In the genomic region with DNA sequence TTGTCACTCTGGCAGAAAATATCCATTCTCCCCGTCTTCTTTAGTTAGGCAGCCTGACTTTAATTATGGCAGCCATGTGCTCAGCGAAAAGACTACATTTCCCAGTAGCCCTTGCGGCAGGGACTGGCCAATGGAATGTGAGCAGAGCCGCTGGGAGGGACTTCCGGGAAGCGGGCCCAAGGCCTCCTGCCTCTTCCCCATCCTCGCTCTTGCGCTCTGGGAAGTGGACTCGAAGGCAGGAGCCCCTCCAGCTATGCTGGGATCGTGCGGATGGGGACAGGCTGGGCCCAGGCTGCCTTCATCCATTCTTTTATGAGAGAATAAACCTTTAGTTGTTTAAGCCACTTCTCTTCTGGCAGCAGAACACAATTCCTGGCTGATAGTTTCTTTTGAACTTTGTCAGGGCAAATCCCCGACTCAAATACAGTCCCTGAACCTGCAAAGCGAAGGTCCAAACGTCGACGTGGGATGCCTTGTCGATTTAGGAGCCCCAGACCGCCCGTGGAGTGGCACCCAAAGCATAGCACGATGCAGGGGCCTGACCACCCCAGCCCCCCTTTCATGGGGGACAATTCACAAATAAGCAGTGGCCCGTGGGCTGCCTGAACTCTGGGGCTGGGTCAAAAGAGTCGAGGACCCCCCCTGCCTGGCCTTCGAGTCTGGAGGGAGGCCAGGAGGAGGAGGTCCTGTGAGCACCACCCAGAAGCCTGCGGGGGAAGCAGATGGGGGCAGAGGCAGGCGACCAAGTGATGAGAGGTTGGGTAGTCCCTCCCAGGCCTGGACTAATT, we compare ENCODE assay signal across 8 cellular contexts. TPM values are rescaled to one million over a fixed set of nuclear protein-coding genes. Genes with fewer than 3 reads are reported as not detected.
DNase-seq lines count a peak whose midpoint lies in the region; ATAC-seq and TF ChIP-seq lines count a peak whose summit lies in the region.

No MANE protein-coding gene starts in this region.

- H3K9me3 ChIP-seq in hepatocyte (ENCODE audit: low read depth) (no peaks in the 10 kb centered on the region), skeletal muscle tissue (ENCODE audit: control insufficient read depth in 3 of 3, low read length in 3 of 3) (no peaks in the 10 kb centered on the region)

- H3K79me2 ChIP-seq in hepatocyte = no peaks in the 10 kb centered on the region

- H3K27ac ChIP-seq in angular gyrus (ENCODE audit: low read depth, low read length) = peak overlapping the region; percentile 67
- H3K27ac ChIP-seq in hepatocyte = no peak overlapping the region
- H3K27ac ChIP-seq in skeletal muscle tissue (ENCODE audit: low read depth, low read length) = peak overlapping the region; percentile 53

- no peaks in the 10 kb centered on the region for H4K20me1 ChIP-seq in hepatocyte (ENCODE audit: insufficient read depth, poor library complexity, severe bottlenecking)

- H3K4me1 ChIP-seq in hepatocyte (ENCODE audit: insufficient read depth) (peaks cover 2% of the 10 kb centered on the region), skeletal muscle tissue (ENCODE audit: control insufficient read depth in 3 of 3, insufficient read depth in 3 of 3, low read length in 3 of 3) (peaks cover 17 to 37% (median 34%) of the 10 kb centered on the region in 3 donors)

- peak overlapping the region; percentile 66 for H3K4me2 ChIP-seq in hepatocyte

- ATAC-seq in GM18502 (IDR thresholded peaks at IDR 0.05; ENCODE audit: poor library complexity, unreplicated experiment) (peak; percentile 89), HG02870 (IDR thresholded peaks at IDR 0.05; ENCODE audit: unreplicated experiment) (peak; percentile 85), HG03565 (IDR thresholded peaks at IDR 0.05; ENCODE audit: unreplicated experiment) (no peak)

- DNase-seq in NCI-H1930 (lab: John Stamatoyannopoulos, UW) = peak; percentile 77 to 90
- peak; percentile 75 for DNase-seq in T-helper 22 cell (ENCODE audit: low read depth)
- peak; percentile 94 for DNase-seq in hepatocyte (ENCODE audit: low spot score)

- H3K9ac ChIP-seq in skeletal muscle tissue (ENCODE audit: low read depth in 1 of 3, low read length in 3 of 3) = peak overlapping the region in 2 of 3 donors; percentile 43 to 64

- WGBS in hepatocyte (ENCODE audit: low lambda C conversion rate, missing lambda C conversion rate) = 53% methylated on average over 25 of the region's 25 CpGs

- H3K4me3 ChIP-seq in hepatocyte (no peak overlapping the region), skeletal muscle tissue (ENCODE audit: low read length in 3 of 3) (no peak overlapping the region)

- H3K9me2 ChIP-seq in hepatocyte (replicated peaks; ENCODE audit: insufficient read depth) = no peaks in the 10 kb centered on the region

- no peaks in the 10 kb centered on the region for H3K27me3 ChIP-seq in hepatocyte
- H3K27me3 ChIP-seq in skeletal muscle tissue (ENCODE audit: control insufficient read depth in 3 of 3, insufficient read depth in 3 of 3, low read length in 3 of 3) = no peaks in the 10 kb centered on the region

- H3K36me3 ChIP-seq in hepatocyte (replicated peaks; ENCODE audit: insufficient read depth, low read depth) (no peaks in the 10 kb centered on the region), skeletal muscle tissue (ENCODE audit: control insufficient read depth in 3 of 3, insufficient read depth in 3 of 3, low read length in 3 of 3) (no peaks in the 10 kb centered on the region)

- H2AFZ ChIP-seq in hepatocyte = peak overlapping the region; percentile 80

- no peak for TF ChIP-seq CTCF in hepatocyte (IDR thresholded peaks at IDR 0.05; ENCODE audit: poor library complexity)

RNA-seq across cellular contexts. Expression of a gene that starts 15.6 kb away (rescaled TPM):
- total RNA-seq in hepatocyte = not detected in 2 replicates
- not detected in 2 replicates for polyA plus RNA-seq in hepatocyte
- total RNA-seq in skeletal muscle tissue = not detected
